Comparison of ENCODE assay signal across 8 cellular contexts in the genomic region with DNA sequence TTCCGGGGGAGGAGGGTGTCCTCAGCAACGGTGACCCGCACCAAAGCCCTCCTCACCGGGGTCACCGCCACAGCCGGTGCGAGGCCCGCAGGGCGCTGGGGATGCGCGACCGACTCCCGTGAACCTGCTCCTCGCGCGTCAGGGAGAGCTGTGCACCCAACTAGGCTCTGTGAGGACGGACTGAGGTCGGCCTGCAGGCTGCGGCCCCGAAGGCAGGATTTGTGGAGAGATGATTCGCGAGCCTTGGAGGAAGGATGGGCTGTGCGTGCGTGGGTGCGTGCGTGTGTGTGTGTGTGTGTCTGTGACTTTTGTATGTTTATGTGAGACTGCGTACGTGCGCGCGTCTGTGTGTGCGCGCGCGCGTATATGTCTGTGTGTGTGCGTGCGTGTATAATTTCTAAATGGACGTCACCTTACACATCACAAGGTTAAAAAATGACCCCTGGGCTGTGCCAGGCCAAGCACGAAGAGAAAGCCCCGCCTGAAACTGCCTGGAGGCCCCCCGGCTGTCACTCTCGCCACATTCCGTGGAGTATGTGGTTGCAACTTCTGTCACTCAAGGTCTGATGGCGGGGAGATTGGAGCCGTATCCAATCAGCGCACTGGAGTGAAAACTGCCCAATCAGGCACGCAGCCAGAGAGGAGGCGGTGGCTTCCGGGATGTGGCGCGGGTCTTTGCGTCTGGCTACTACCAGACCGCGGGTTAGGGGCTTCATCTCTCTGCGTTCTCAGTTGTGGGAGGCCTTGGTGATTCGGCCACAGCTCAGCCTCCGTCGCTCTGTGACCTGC. TPM values are rescaled to one million over a fixed set of nuclear protein-coding genes. Genes with fewer than 3 reads are reported as not detected.
DNase-seq lines count a peak whose midpoint lies in the region; ATAC-seq and TF ChIP-seq lines count a peak whose summit lies in the region.

A gene (plus strand): TSS at position 672 of the 789 bp plus-strand sequence. CDS start 170 bp downstream, outside the sequence.

- intact Hi-C loops in left colon (cut with DNase I, micrococcal nuclease) = no loop called here

- peak within 1 kb of the TSS; percentile 78 for H3K4me3 ChIP-seq in AG04450 (ENCODE audit: low read depth, low read length)

- peak within 1 kb of the TSS; percentile 91 for H3K27ac ChIP-seq in AG04450 (ENCODE audit: low read depth, low read length)

- POLR2A ChIA-PET in AG04450 (lab: Yijun Ruan, JAX) = interaction anchor here (0.6 to 1.4 kb wide), 3 partner anchors 33 to 179 kb away, joined by 3 to 5 read pairs (median 4); a partner anchor contains a TSS

- CTCF ChIA-PET in AG04450 (lab: Charles Lee) = no interaction called here

- ATAC-seq in GM18868 (IDR thresholded peaks at IDR 0.05; ENCODE audit: unreplicated experiment) (peak; percentile 93), HG03159 (IDR thresholded peaks at IDR 0.05; ENCODE audit: unreplicated experiment) (peak; percentile 96), left colon (peak; percentile 93)

- DNase-seq in AG04450 (ENCODE audit: low read depth, low spot score) = peak; percentile 94
- peak; percentile 96 for DNase-seq in NCI-H460 (ENCODE audit: extremely low read depth, low read depth)
- peak; percentile 75 to 89 for DNase-seq in activated CD4-positive, alpha-beta T cell treated with anti-CD3 and anti-CD28 coated beads, Interleukin-2, amount 50 U/mL, for 24 hours (ENCODE audit: low read depth in 1 of 2, low spot score in 1 of 2)
- peak; percentile 31 for DNase-seq in cortex of kidney (lab: John Stamatoyannopoulos, UW)
- peak; percentile 95 to 98 for DNase-seq in left colon
- DNase-seq in stimulated activated CD4-positive, alpha-beta T cell treated with anti-CD3 and anti-CD28 coated beads, Interleukin-2, amount 100 ng/mL, for 24 hours = peak; percentile 87 to 90

- H3K27me3 ChIP-seq in AG04450 (ENCODE audit: control insufficient read depth, insufficient read depth, low read length) = no peaks in the 10 kb centered on the region

- H3K9me3 ChIP-seq in AG04450 (ENCODE audit: control insufficient read depth, insufficient read depth, low read length) = peaks cover 33% of the 10 kb centered on the region

- TF ChIP-seq CTCF in AG04450 (IDR thresholded peaks at IDR 0.05; ENCODE audit: low read depth, low read length) = no peak

RNA-seq across cellular contexts. Expression of the gene that starts here (rescaled TPM):
- 4.3 and 4.7 TPM in 2 replicates for polyA plus RNA-seq in AG04450 (2011; rRNA removed)
- polyA minus RNA-seq in AG04450 (2011; rRNA and poly(A)+ RNA removed) = 7.1 and 9.1 TPM in 2 replicates
- total RNA-seq in NCI-H460 (2014; rRNA removed; shearing (Covaris generic)) = 13.4 and 15.8 TPM in 2 replicates
- polyA plus RNA-seq in NCI-H460 (2014; cell fraction: nucleus; rRNA removed) = 25.8 and 34.0 TPM in 2 replicates
- 10 to 100 TPM; 19.5 to 21.4 TPM for total RNA-seq in left colon

Comparison
In these comparisons a context has a peak if more than half of its experiments do, and no peak if none do; other contexts are left out.
1. Peak in every context shown above with its lines: DNase-seq, ATAC-seq, H3K4me3 ChIP-seq and H3K27ac ChIP-seq.
2. DNase-seq: peak in every context shown above with its lines; median percentile 96 in left colon; 96 in NCI-H460; 94 in AG04450; 88 in stimulated activated CD4-positive, alpha-beta T cell treated with anti-CD3 and anti-CD28 coated beads, Interleukin-2, amount 100 ng/mL, for 24 hours; 82 in activated CD4-positive, alpha-beta T cell treated with anti-CD3 and anti-CD28 coated beads, Interleukin-2, amount 50 U/mL, for 24 hours; 31 in cortex of kidney.